In the genomic region with DNA sequence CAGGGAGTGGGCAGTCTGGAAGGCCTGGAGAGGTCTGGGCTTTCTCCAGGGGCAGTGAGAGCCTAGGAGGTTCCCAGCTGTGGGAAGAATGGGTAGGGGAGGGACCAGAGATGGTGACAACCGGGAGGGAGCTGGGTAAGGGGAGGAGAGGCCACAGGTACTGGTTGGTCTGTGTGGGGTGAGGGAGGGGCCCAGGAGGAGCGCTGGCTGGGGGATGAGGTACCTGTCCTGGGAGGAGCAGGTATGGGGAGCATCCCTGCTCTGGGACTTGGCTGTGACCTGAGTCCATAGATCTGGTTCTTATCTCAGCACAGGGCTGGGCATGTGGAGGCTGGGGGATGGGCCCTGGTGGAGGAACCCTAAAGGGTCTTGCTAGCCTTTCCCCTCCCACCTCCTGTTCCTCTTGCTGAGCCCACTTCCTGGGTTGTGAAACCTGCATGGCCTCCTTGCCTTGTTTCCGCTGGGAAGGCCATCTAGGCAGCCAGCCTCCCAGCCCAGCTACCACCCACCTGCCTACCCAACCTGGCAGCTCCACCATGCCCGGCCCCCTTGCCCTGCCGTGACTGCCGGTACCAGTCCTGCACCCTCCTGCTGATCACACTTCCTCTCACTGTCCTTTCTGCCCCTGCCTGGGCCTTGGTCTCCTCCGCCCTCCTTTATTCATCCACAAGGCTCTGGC, we compare ENCODE assay signal across 15 cellular contexts. TPM values are rescaled to one million over a fixed set of nuclear protein-coding genes. Genes with fewer than 3 reads are reported as not detected.
DNase-seq lines count a peak whose midpoint lies in the region; ATAC-seq and TF ChIP-seq lines count a peak whose summit lies in the region.
"Had no signal": no experiment of that assay in that cellular context is flagged by ENCODE, and none has a peak within 500 bp of the region (broad histone marks: within the 10 kb centered on the region; RNA-seq: fewer than 3 reads in every experiment).

No MANE protein-coding gene starts in this region.

- H3K27ac Mint-ChIP-seq in activated naive CD4-positive, alpha-beta T cell treated with anti-CD3 and anti-CD28 coated beads, Interleukin-2, amount 50 U/mL, for 24 hours, result peak overlapping the region; percentile 23
- H3K27ac Mint-ChIP-seq in activated naive CD4-positive, alpha-beta T cell treated with anti-CD3 and anti-CD28 coated beads, Interleukin-2, amount 10 ng/mL, durations not matched to agents 7 days and 5 days, result no peak overlapping the region
- peak overlapping the region; percentile 83 for H3K27ac Mint-ChIP-seq in endothelial cell (ENCODE audit: unreplicated experiment)
- H3K27ac Mint-ChIP-seq in activated CD4-positive, alpha-beta memory T cell treated with anti-CD3 and anti-CD28 coated beads, Interleukin-2, amount 10 ng/mL, durations not matched to agents 7 days and 5 days, result no peak overlapping the region

- CTCF ChIA-PET in activated naive CD4-positive, alpha-beta T cell treated with anti-CD3 and anti-CD28 coated beads, Interleukin-2, amount 10 ng/mL, durations not matched to agents 7 days and 5 days (lab: Charles Lee), result interaction anchor here (0.9 kb wide), 1 partner anchor 11 kb away, joined by 3 read pairs; no protein-coding TSS in a partner anchor
- CTCF ChIA-PET in activated CD4-positive, alpha-beta memory T cell treated with anti-CD3 and anti-CD28 coated beads, Interleukin-2, amount 10 ng/mL, durations not matched to agents 7 days and 5 days (lab: Charles Lee), result interaction anchor here (2.2 kb wide), 1 partner anchor 24 kb away, joined by 14 read pairs; no protein-coding TSS in a partner anchor

- H2AFZ ChIP-seq in OCI-LY3 (ENCODE audit: low read depth, low read length), result no peak overlapping the region

- H3K27ac ChIP-seq in OCI-LY3 (ENCODE audit: low read length), result no peak overlapping the region
- peak overlapping the region; percentile 17 for H3K27ac ChIP-seq in substantia nigra (ENCODE audit: low read depth, low read length, poor library complexity, severe bottlenecking)
- H3K27ac ChIP-seq in caudate nucleus (ENCODE audit: low read depth, low read length), result no peak overlapping the region
- H3K27ac ChIP-seq in psoas muscle, result no peak overlapping the region

- 72 to 89% (median 79%) methylated on average over 7 of the region's 7 CpGs for WGBS in psoas muscle, 3 donors

- ATAC-seq in psoas muscle, result no peak
- ATAC-seq: activated CD4-positive, CD25-positive, alpha-beta regulatory T cell treated with anti-CD3 and anti-CD28 coated beads, Interleukin-2, amount 50 U/mL, for 24 hours; K562 had no signal

- no peak overlapping the region for H3K4me3 Mint-ChIP-seq in activated naive CD4-positive, alpha-beta T cell treated with anti-CD3 and anti-CD28 coated beads, Interleukin-2, amount 50 U/mL, for 24 hours
- no peak overlapping the region for H3K4me3 Mint-ChIP-seq in activated naive CD4-positive, alpha-beta T cell treated with anti-CD3 and anti-CD28 coated beads, Interleukin-2, amount 10 ng/mL, durations not matched to agents 7 days and 5 days
- peak overlapping the region; percentile 45 for H3K4me3 Mint-ChIP-seq in endothelial cell (ENCODE audit: unreplicated experiment)
- H3K4me3 Mint-ChIP-seq in activated CD4-positive, alpha-beta memory T cell treated with anti-CD3 and anti-CD28 coated beads, Interleukin-2, amount 10 ng/mL, durations not matched to agents 7 days and 5 days, result no peak overlapping the region

- H3K36me3 ChIP-seq in OCI-LY3 (replicated peaks; ENCODE audit: low read depth, low read length) (peaks cover 46% of the 10 kb centered on the region), psoas muscle (ENCODE audit: insufficient read depth in 1 of 2, low read depth in 1 of 2) (peaks cover 0 to 4% of the 10 kb centered on the region in 2 donors)

- no peaks in the 10 kb centered on the region for H3K9me3 ChIP-seq in OCI-LY3 (ENCODE audit: insufficient read depth, low read length)
- no peaks in the 10 kb centered on the region for H3K9me3 ChIP-seq in psoas muscle
- H3K9me3 ChIP-seq: Caco-2 had no signal

- H3K27me3 ChIP-seq in OCI-LY3 (ENCODE audit: low read depth, low read length), result no peaks in the 10 kb centered on the region
- no peaks in the 10 kb centered on the region for H3K27me3 ChIP-seq in psoas muscle (ENCODE audit: insufficient read depth in 3 of 3, low read length in 2 of 3)

- H3K4me1 ChIP-seq in OCI-LY3 (ENCODE audit: low read length) (peaks cover 56% of the 10 kb centered on the region), psoas muscle (peaks cover under 1% of the 10 kb centered on the region)

- POLR2A ChIA-PET in activated CD4-positive, alpha-beta memory T cell treated with anti-CD3 and anti-CD28 coated beads, Interleukin-2, amount 10 ng/mL, durations not matched to agents 7 days and 5 days (lab: Charles Lee), result interaction anchor here (1.1 kb wide), 1 partner anchor 11 kb away, joined by 3 read pairs; the partner anchor contains the start of gene PRKCD

- no peaks in the 10 kb centered on the region for H3K27me3 Mint-ChIP-seq in activated naive CD4-positive, alpha-beta T cell treated with anti-CD3 and anti-CD28 coated beads, Interleukin-2, amount 50 U/mL, for 24 hours
- no peaks in the 10 kb centered on the region for H3K27me3 Mint-ChIP-seq in activated naive CD4-positive, alpha-beta T cell treated with anti-CD3 and anti-CD28 coated beads, Interleukin-2, amount 10 ng/mL, durations not matched to agents 7 days and 5 days
- peaks cover 16% of the 10 kb centered on the region for H3K27me3 Mint-ChIP-seq in endothelial cell (ENCODE audit: unreplicated experiment)
- H3K27me3 Mint-ChIP-seq in activated CD4-positive, alpha-beta memory T cell treated with anti-CD3 and anti-CD28 coated beads, Interleukin-2, amount 10 ng/mL, durations not matched to agents 7 days and 5 days, result no peaks in the 10 kb centered on the region

- no peaks in the 10 kb centered on the region for H3K36me3 Mint-ChIP-seq in activated naive CD4-positive, alpha-beta T cell treated with anti-CD3 and anti-CD28 coated beads, Interleukin-2, amount 50 U/mL, for 24 hours
- H3K36me3 Mint-ChIP-seq in activated naive CD4-positive, alpha-beta T cell treated with anti-CD3 and anti-CD28 coated beads, Interleukin-2, amount 10 ng/mL, durations not matched to agents 7 days and 5 days, result peaks cover 3% of the 10 kb centered on the region
- peaks cover 3% of the 10 kb centered on the region for H3K36me3 Mint-ChIP-seq in endothelial cell (ENCODE audit: low read depth, unreplicated experiment)
- peaks cover 2% of the 10 kb centered on the region for H3K36me3 Mint-ChIP-seq in activated CD4-positive, alpha-beta memory T cell treated with anti-CD3 and anti-CD28 coated beads, Interleukin-2, amount 10 ng/mL, durations not matched to agents 7 days and 5 days (ENCODE audit: low read depth)

- peaks cover 99% of the 10 kb centered on the region for H4K20me1 ChIP-seq in OCI-LY3 (ENCODE audit: insufficient read depth, low read length)

- H3K4me1 Mint-ChIP-seq in activated naive CD4-positive, alpha-beta T cell treated with anti-CD3 and anti-CD28 coated beads, Interleukin-2, amount 50 U/mL, for 24 hours, result peaks cover 27% of the 10 kb centered on the region
- peaks cover 30% of the 10 kb centered on the region for H3K4me1 Mint-ChIP-seq in activated naive CD4-positive, alpha-beta T cell treated with anti-CD3 and anti-CD28 coated beads, Interleukin-2, amount 10 ng/mL, durations not matched to agents 7 days and 5 days
- H3K4me1 Mint-ChIP-seq in endothelial cell (ENCODE audit: unreplicated experiment), result peaks cover 41% of the 10 kb centered on the region
- peaks cover 38% of the 10 kb centered on the region for H3K4me1 Mint-ChIP-seq in activated CD4-positive, alpha-beta memory T cell treated with anti-CD3 and anti-CD28 coated beads, Interleukin-2, amount 10 ng/mL, durations not matched to agents 7 days and 5 days

- no peak for DNase-seq in activated naive CD4-positive, alpha-beta T cell treated with anti-CD3 and anti-CD28 coated beads, Interleukin-2, amount 10 ng/mL, durations not matched to agents 7 days and 5 days
- no peak for DNase-seq in endothelial cell (ENCODE audit: low spot score)
- DNase-seq in substantia nigra (lab: John Stamatoyannopoulos, UW), result peak in 1 of 49 donors; percentile 14
- no peak for DNase-seq in caudate nucleus (lab: John Stamatoyannopoulos, UW)
- DNase-seq in activated CD4-positive, alpha-beta memory T cell treated with anti-CD3 and anti-CD28 coated beads, Interleukin-2, amount 10 ng/mL, durations not matched to agents 7 days and 5 days, result no peak
- no peak for DNase-seq in psoas muscle
- DNase-seq: activated T-cell treated with anti-CD3 and anti-CD28 coated beads for 4 hours, Caco-2, cortex of kidney, NCI-H1694 treated with DMSO at 0.1 percent for 48 hours had no signal

- no peak overlapping the region for H3K4me3 ChIP-seq in OCI-LY3 (ENCODE audit: low read length)
- H3K4me3 ChIP-seq in psoas muscle, result no peak overlapping the region
- H3K4me3 ChIP-seq: K562, smooth muscle cell had no signal

- TF ChIP-seq CTCF in OCI-LY3 (IDR thresholded peaks at IDR 0.05; ENCODE audit: low read depth, low read length) (no peak), endothelial cell (IDR thresholded peaks at IDR 0.05; ENCODE audit: unreplicated experiment) (no peak), psoas muscle (IDR thresholded peaks at IDR 0.05) (no peak)

- intact Hi-C loops in psoas muscle (cut with DNase I), result no loop called here

- H3K79me2 ChIP-seq in OCI-LY3 (ENCODE audit: low read length), result peaks cover 65% of the 10 kb centered on the region

- no peaks in the 10 kb centered on the region for H3K9me3 Mint-ChIP-seq in activated naive CD4-positive, alpha-beta T cell treated with anti-CD3 and anti-CD28 coated beads, Interleukin-2, amount 50 U/mL, for 24 hours
- no peaks in the 10 kb centered on the region for H3K9me3 Mint-ChIP-seq in activated naive CD4-positive, alpha-beta T cell treated with anti-CD3 and anti-CD28 coated beads, Interleukin-2, amount 10 ng/mL, durations not matched to agents 7 days and 5 days
- H3K9me3 Mint-ChIP-seq in endothelial cell (ENCODE audit: unreplicated experiment), result no peaks in the 10 kb centered on the region
- no peaks in the 10 kb centered on the region for H3K9me3 Mint-ChIP-seq in activated CD4-positive, alpha-beta memory T cell treated with anti-CD3 and anti-CD28 coated beads, Interleukin-2, amount 10 ng/mL, durations not matched to agents 7 days and 5 days

- H3K4me2 ChIP-seq in OCI-LY3 (ENCODE audit: low read length), result peak overlapping the region; percentile 10; the same call in 1 of the 2 replicates
- H3K4me2 ChIP-seq: smooth muscle cell had no signal

- no peak overlapping the region for H3K9ac ChIP-seq in OCI-LY3 (ENCODE audit: low read length)

RNA-seq across cellular contexts. Expression of gene PRKCD, which starts 11.0 kb away (rescaled TPM):
- 9.9 TPM for total RNA-seq in endothelial cell (ENCODE audit: unreplicated experiment)
- total RNA-seq in activated CD4-positive, alpha-beta memory T cell treated with anti-CD3 and anti-CD28 coated beads, Interleukin-2, amount 10 ng/mL, durations not matched to agents 7 days and 5 days, result 10 to 100 TPM; 23.4 to 24.8 TPM
- 1 to 10 TPM; 3.2 to 8.4 (median 4.5) TPM for total RNA-seq in psoas muscle
- polyA plus RNA-seq in psoas muscle, result 1 to 10 TPM; 3.5 to 4.9 (median 3.9) TPM

RNA-seq across cellular contexts. Expression of gene RFT1, which starts 41.7 kb away (rescaled TPM):
- total RNA-seq in endothelial cell (ENCODE audit: unreplicated experiment) (21.1 TPM), psoas muscle (1 to 10 TPM; 5.7 to 8.8 (median 6.5) TPM)
- 10 to 100 TPM; 26.4 to 27.6 TPM for total RNA-seq in activated CD4-positive, alpha-beta memory T cell treated with anti-CD3 and anti-CD28 coated beads, Interleukin-2, amount 10 ng/mL, durations not matched to agents 7 days and 5 days
- 10 to 100 TPM in 1 of 3 donors, 1 to 10 TPM in 2; 5.4 to 13.2 (median 8.1) TPM for polyA plus RNA-seq in psoas muscle

Comparison
In these comparisons a context has a peak if more than half of its experiments do, and no peak if none do; other contexts are left out.
1. H3K27ac Mint-ChIP-seq: peak in activated naive CD4-positive, alpha-beta T cell treated with anti-CD3 and anti-CD28 coated beads, Interleukin-2, amount 50 U/mL, for 24 hours (single experiment) and endothelial cell (single experiment); none in activated naive CD4-positive, alpha-beta T cell treated with anti-CD3 and anti-CD28 coated beads, Interleukin-2, amount 10 ng/mL, durations not matched to agents 7 days and 5 days (single experiment) and activated CD4-positive, alpha-beta memory T cell treated with anti-CD3 and anti-CD28 coated beads, Interleukin-2, amount 10 ng/mL, durations not matched to agents 7 days and 5 days (single experiment).